ENCODE assay signal across 23 cellular contexts in the genomic region with DNA sequence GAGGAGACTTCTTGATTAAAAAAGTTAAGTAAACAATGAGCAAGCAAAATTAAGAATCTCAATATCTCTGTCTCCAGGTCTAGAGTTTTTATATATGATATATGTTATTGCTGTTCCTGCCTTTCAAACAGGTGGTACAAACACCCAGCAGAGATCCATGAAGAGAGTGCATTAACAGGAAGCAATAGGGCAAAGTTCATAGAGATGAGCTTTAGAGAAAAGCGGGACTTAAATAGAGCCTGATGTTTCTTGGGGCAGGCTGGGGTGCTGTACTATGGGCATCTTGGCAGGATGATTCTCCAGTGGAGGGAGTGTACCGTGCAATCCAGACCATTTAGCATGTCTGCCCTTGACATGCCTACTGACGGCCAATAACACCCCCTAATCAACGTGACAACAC. TPM values are rescaled to one million over a fixed set of nuclear protein-coding genes. Genes with fewer than 3 reads are reported as not detected.
A peak's percentile ranks its signal among the peaks of the same experiment; 100 is the strongest.
DNase-seq lines count a peak whose midpoint lies in the region; ATAC-seq and TF ChIP-seq lines count a peak whose summit lies in the region.
"Had no signal": no experiment of that assay in that cellular context is flagged by ENCODE, and none has a peak within 500 bp of the region (broad histone marks: within the 10 kb centered on the region; RNA-seq: fewer than 3 reads in every experiment).

No MANE protein-coding gene starts in this region.

- H3K27me3 ChIP-seq in naive thymus-derived CD4-positive, alpha-beta T cell (ENCODE audit: control insufficient read depth in 2 of 2, insufficient read depth in 2 of 2, low read length in 2 of 2), result no peaks in the 10 kb centered on the region
- H3K27me3 ChIP-seq: BE2C, thyroid gland had no signal

- peaks cover 3% of the 10 kb centered on the region for H3K36me3 Mint-ChIP-seq in activated naive CD8-positive, alpha-beta T cell
- peaks cover 22% of the 10 kb centered on the region for H3K36me3 Mint-ChIP-seq in activated naive CD8-positive, alpha-beta T cell treated with anti-CD3 and anti-CD28 coated beads for 36 hours
- no peaks in the 10 kb centered on the region for H3K36me3 Mint-ChIP-seq in chondrocyte (ENCODE audit: low read depth)
- peaks cover 0 to 18% (median 0%) of the 10 kb centered on the region in 5 donors for H3K36me3 Mint-ChIP-seq in naive thymus-derived CD4-positive, alpha-beta T cell
- H3K36me3 Mint-ChIP-seq: WTC11 had no signal

- TF ChIP-seq CTCF in chondrocyte (IDR thresholded peaks at IDR 0.05), result no peak

- peaks cover 47 to 80% of the 10 kb centered on the region in 2 donors for H3K4me1 ChIP-seq in naive thymus-derived CD4-positive, alpha-beta T cell (ENCODE audit: control insufficient read depth in 2 of 2, insufficient read depth in 2 of 2, low read length in 2 of 2)

- no peak overlapping the region for H3K4me3 Mint-ChIP-seq in activated naive CD8-positive, alpha-beta T cell
- H3K4me3 Mint-ChIP-seq in activated naive CD8-positive, alpha-beta T cell treated with anti-CD3 and anti-CD28 coated beads for 36 hours, result no peak overlapping the region
- no peak overlapping the region for H3K4me3 Mint-ChIP-seq in chondrocyte (ENCODE audit: unreplicated experiment)
- H3K4me3 Mint-ChIP-seq in naive thymus-derived CD4-positive, alpha-beta T cell, result peak overlapping the region in 6 of 10 donors; percentile 2 to 58 (median 32)

- peak overlapping the region; percentile 31 for H3K27ac Mint-ChIP-seq in activated naive CD8-positive, alpha-beta T cell
- H3K27ac Mint-ChIP-seq in activated naive CD8-positive, alpha-beta T cell treated with anti-CD3 and anti-CD28 coated beads for 36 hours, result no peak overlapping the region
- peak overlapping the region; percentile 13 for H3K27ac Mint-ChIP-seq in chondrocyte (ENCODE audit: unreplicated experiment)
- H3K27ac Mint-ChIP-seq in naive thymus-derived CD4-positive, alpha-beta T cell, result peak overlapping the region in 3 of 9 donors; percentile 43 to 69 (median 63)

- POLR2A ChIA-PET in naive thymus-derived CD4-positive, alpha-beta T cell (lab: Charles Lee), result interaction anchor here (0.6 to 1.0 kb wide), 2 partner anchors 11 to 45 kb away, joined by 4 to 5 read pairs; no protein-coding TSS in a partner anchor

- no peaks in the 10 kb centered on the region for H3K9me3 ChIP-seq in naive thymus-derived CD4-positive, alpha-beta T cell (ENCODE audit: control insufficient read depth in 2 of 3, low read length in 3 of 3)
- H3K9me3 ChIP-seq: BE2C, thyroid gland had no signal

- no peak for ATAC-seq in naive thymus-derived CD4-positive, alpha-beta T cell
- ATAC-seq: stimulated activated naive CD8-positive, alpha-beta T cell treated with anti-CD3 and anti-CD28 coated beads, Interleukin-15, Interleukin-2, amounts not matched to agents 100 U/mL and 50 U/mL, for 24 hours had no signal

- H3K27me3 Mint-ChIP-seq in activated naive CD8-positive, alpha-beta T cell, result no peaks in the 10 kb centered on the region
- no peaks in the 10 kb centered on the region for H3K27me3 Mint-ChIP-seq in activated naive CD8-positive, alpha-beta T cell treated with anti-CD3 and anti-CD28 coated beads for 36 hours
- no peaks in the 10 kb centered on the region for H3K27me3 Mint-ChIP-seq in chondrocyte (ENCODE audit: low read depth)
- no peaks in the 10 kb centered on the region for H3K27me3 Mint-ChIP-seq in naive thymus-derived CD4-positive, alpha-beta T cell

- H3K36me3 ChIP-seq in naive thymus-derived CD4-positive, alpha-beta T cell (ENCODE audit: control insufficient read depth in 2 of 3, insufficient read depth in 3 of 3, low read length in 3 of 3), result no peaks in the 10 kb centered on the region
- H3K36me3 ChIP-seq: BE2C, thyroid gland had no signal

- no peak overlapping the region for H3K27ac ChIP-seq in naive thymus-derived CD4-positive, alpha-beta T cell (ENCODE audit: low read depth, low read length)
- H3K27ac ChIP-seq: thyroid gland had no signal

- no peaks in the 10 kb centered on the region for H3K9me3 Mint-ChIP-seq in activated naive CD8-positive, alpha-beta T cell (ENCODE audit: low read depth)
- no peaks in the 10 kb centered on the region for H3K9me3 Mint-ChIP-seq in activated naive CD8-positive, alpha-beta T cell treated with anti-CD3 and anti-CD28 coated beads for 36 hours
- no peaks in the 10 kb centered on the region for H3K9me3 Mint-ChIP-seq in chondrocyte (ENCODE audit: low read depth)
- peaks cover 0 to 2% (median 0%) of the 10 kb centered on the region in 11 donors for H3K9me3 Mint-ChIP-seq in naive thymus-derived CD4-positive, alpha-beta T cell
- H3K9me3 Mint-ChIP-seq: WTC11 had no signal

- intact Hi-C loops in naive thymus-derived CD4-positive, alpha-beta T cell (cut with micrococcal nuclease), result loop anchor here in 1 of 2 donors (10.0 kb wide), 1 partner anchor 96 kb away; no protein-coding TSS in a partner anchor

- DNase-seq in activated naive CD8-positive, alpha-beta T cell treated with anti-CD3 and anti-CD28 coated beads for 36 hours, result no peak
- DNase-seq in chondrocyte (ENCODE audit: low spot score) (no peak), NCI-H774 (lab: John Stamatoyannopoulos, UW) (no peak), SW 1271 (lab: John Stamatoyannopoulos, UW) (no peak)
- no peak for DNase-seq in naive thymus-derived CD4-positive, alpha-beta T cell
- no peak for DNase-seq in activated CD8-positive, alpha-beta memory T cell treated with anti-CD3 and anti-CD28 coated beads, Interleukin-2, amount 50 U/mL, for 48 hours
- DNase-seq in stimulated activated CD4-positive, alpha-beta T cell treated with anti-CD3 and anti-CD28 coated beads, Interleukin-4, amount 100 ng/mL, for 24 hours, result no peak
- DNase-seq: activated CD4-positive, alpha-beta T cell treated with anti-CD3 and anti-CD28 coated beads, Interleukin-2, amount 50 U/mL, for 4 hours; activated CD8-positive, alpha-beta memory T cell treated with anti-CD3 and anti-CD28 coated beads, Interleukin-2, amount 50 U/mL, for 4 hours; activated gamma-delta T cell; BE2C; glutamatergic neuron; KBM-7; NCI-H1436 treated with DMSO at 0.1 percent for 48 hours; NCI-H526; RPMI8226; stimulated activated CD4-positive, alpha-beta T cell treated with anti-CD3 and anti-CD28 coated beads, Interleukin-4, amount 100 ng/mL, for 1 hour; stimulated activated naive CD8-positive, alpha-beta T cell treated with anti-CD3 and anti-CD28 coated beads, Interleukin-15, Interleukin-2, amounts not matched to agents 100 U/mL and 50 U/mL, for 24 hours; T1000; thyroid gland had no signal

- CTCF ChIA-PET in naive thymus-derived CD4-positive, alpha-beta T cell (lab: Charles Lee), result no interaction called here

- no peak overlapping the region for H3K4me3 ChIP-seq in naive thymus-derived CD4-positive, alpha-beta T cell (ENCODE audit: low read length)
- H3K4me3 ChIP-seq: coronary artery, thyroid gland had no signal

- peaks cover 90% of the 10 kb centered on the region for H3K4me1 Mint-ChIP-seq in activated naive CD8-positive, alpha-beta T cell (ENCODE audit: low read depth)
- H3K4me1 Mint-ChIP-seq in activated naive CD8-positive, alpha-beta T cell treated with anti-CD3 and anti-CD28 coated beads for 36 hours, result peaks cover 82% of the 10 kb centered on the region
- peaks cover 85% of the 10 kb centered on the region for H3K4me1 Mint-ChIP-seq in chondrocyte (ENCODE audit: low read depth)
- H3K4me1 Mint-ChIP-seq in naive thymus-derived CD4-positive, alpha-beta T cell, result peaks cover 69 to 96% (median 91%) of the 10 kb centered on the region in 7 donors

RNA-seq across cellular contexts. Expression of gene MAPK1, which starts 6.8 kb away (rescaled TPM):
- 100 to 1,000 TPM in 1 of 2 experiments, 10 to 100 TPM in 1; 96.1 to 106 TPM for total RNA-seq in activated naive CD8-positive, alpha-beta T cell treated with anti-CD3 and anti-CD28 coated beads for 36 hours
- 139 to 157 TPM (median 156 TPM) in 3 replicates for total RNA-seq in chondrocyte
- 100 to 1,000 TPM in 3 of 5 experiments, 10 to 100 TPM in 2; 68.9 to 120 (median 105) TPM for total RNA-seq in naive thymus-derived CD4-positive, alpha-beta T cell
- 10 to 100 TPM; 58.3 to 59.4 TPM for polyA plus RNA-seq in naive thymus-derived CD4-positive, alpha-beta T cell

Comparison
In these comparisons a context has a peak if more than half of its experiments do, and no peak if none do; other contexts are left out.
1. H3K4me3 Mint-ChIP-seq: peak in naive thymus-derived CD4-positive, alpha-beta T cell (6 of 10); none in activated naive CD8-positive, alpha-beta T cell (single experiment), activated naive CD8-positive, alpha-beta T cell treated with anti-CD3 and anti-CD28 coated beads for 36 hours (single experiment) and chondrocyte (single experiment).